In genomic region chr1:179129702-179130473, GRCh38 we compare ENCODE assay signal across 8 cellular contexts. TPM values are rescaled to one million over a fixed set of nuclear protein-coding genes. Genes with fewer than 3 reads are reported as not detected.
DNase-seq lines count a peak whose midpoint lies in the region; ATAC-seq, FAIRE-seq and TF ChIP-seq lines count a peak whose summit lies in the region.

No MANE protein-coding gene starts in this region.

- no peaks in the 10 kb centered on the region for H3K9me3 ChIP-seq in esophagus muscularis mucosa
- no peaks in the 10 kb centered on the region for H3K9me3 ChIP-seq in gastrocnemius medialis

- H3K4me1 ChIP-seq in esophagus muscularis mucosa (peaks cover 9 to 37% (median 32%) of the 10 kb centered on the region in 4 donors), gastrocnemius medialis (peaks cover 0 to 4% of the 10 kb centered on the region in 2 donors)

- TF ChIP-seq POLR2A in esophagus muscularis mucosa (IDR thresholded peaks at IDR 0.05; ENCODE audit: low read depth) (no peak), gastrocnemius medialis (IDR thresholded peaks at IDR 0.05) (no peak)

- TF ChIP-seq EP300 in esophagus muscularis mucosa (IDR thresholded peaks at IDR 0.05), result no peak

- H3K4me3 ChIP-seq in esophagus muscularis mucosa (peak overlapping the region; percentile 33 to 47 (median 40)), gastrocnemius medialis (peak overlapping the region; percentile 31 to 47 (median 41))

- H3K27ac ChIP-seq in esophagus muscularis mucosa (replicated peaks in 1 of 4) (peak overlapping the region; percentile 39 to 64 (median 57)), gastrocnemius medialis (peak overlapping the region; percentile 48 to 60 (median 56))

- ATAC-seq in GM21526 (IDR thresholded peaks at IDR 0.05; ENCODE audit: low FRiP score, unreplicated experiment) (peak; percentile 98), gastrocnemius medialis (peak; percentile 69 to 86)

- H3K9me3 Mint-ChIP-seq in activated CD4-positive, alpha-beta T cell treated with anti-CD3 and anti-CD28 coated beads, Interleukin-2, amount 10 ng/mL, durations not matched to agents 24 days and 14 days, result no peaks in the 10 kb centered on the region

- peak overlapping the region; percentile 97 for H3K27ac Mint-ChIP-seq in activated CD4-positive, alpha-beta T cell treated with anti-CD3 and anti-CD28 coated beads, Interleukin-2, amount 10 ng/mL, durations not matched to agents 24 days and 14 days

- H3K36me3 ChIP-seq in esophagus muscularis mucosa, result peaks cover 0 to 9% (median 3%) of the 10 kb centered on the region in 4 donors
- H3K36me3 ChIP-seq in gastrocnemius medialis, result peaks cover 0 to 4% of the 10 kb centered on the region in 2 donors

- peak; percentile 3 for DNase-seq in GDM1 (lab: John Stamatoyannopoulos, UW)
- no peak for DNase-seq in HTR-8/SVneo (ENCODE audit: insufficient read length, low spot score)
- peak; percentile 78 for DNase-seq in activated CD4-positive, alpha-beta T cell treated with anti-CD3 and anti-CD28 coated beads, Interleukin-2, amount 10 ng/mL, durations not matched to agents 24 days and 14 days
- DNase-seq in esophagus muscularis mucosa (ENCODE audit: extremely low spot score), result no peak
- no peak for DNase-seq in gastrocnemius medialis
- DNase-seq in NCI-H1694 (lab: John Stamatoyannopoulos, UW), result no peak
- DNase-seq in HPDE6-E6E7 (ENCODE audit: extremely low spot score), result no peak

- H3K27me3 Mint-ChIP-seq in activated CD4-positive, alpha-beta T cell treated with anti-CD3 and anti-CD28 coated beads, Interleukin-2, amount 10 ng/mL, durations not matched to agents 24 days and 14 days, result no peaks in the 10 kb centered on the region

- H3K4me1 Mint-ChIP-seq in activated CD4-positive, alpha-beta T cell treated with anti-CD3 and anti-CD28 coated beads, Interleukin-2, amount 10 ng/mL, durations not matched to agents 24 days and 14 days, result peaks cover 26% of the 10 kb centered on the region

- peak overlapping the region; percentile 85 for H3K4me3 Mint-ChIP-seq in activated CD4-positive, alpha-beta T cell treated with anti-CD3 and anti-CD28 coated beads, Interleukin-2, amount 10 ng/mL, durations not matched to agents 24 days and 14 days

- peaks cover 14% of the 10 kb centered on the region for H3K36me3 Mint-ChIP-seq in activated CD4-positive, alpha-beta T cell treated with anti-CD3 and anti-CD28 coated beads, Interleukin-2, amount 10 ng/mL, durations not matched to agents 24 days and 14 days (ENCODE audit: low read depth)

- in situ Hi-C loops in gastrocnemius medialis (cut with MboI; ENCODE audit: low sequenced_read_pairs in 4 of 4), result no loop called here

- TF ChIP-seq CTCF in esophagus muscularis mucosa (IDR thresholded peaks at IDR 0.05) (no peak), gastrocnemius medialis (IDR thresholded peaks at IDR 0.05 in 4 of 5, conservative IDR thresholded peaks at IDR 0.05 in 1 of 5) (no peak)

- intact Hi-C loops in activated CD4-positive, alpha-beta T cell treated with anti-CD3 and anti-CD28 coated beads, Interleukin-2, amount 10 ng/mL, durations not matched to agents 24 days and 14 days (cut with micrococcal nuclease), result loop anchor here (1.0 to 2.0 kb wide), 6 partner anchors 12 to 235 kb away; partner anchors contain the start of genes AXDND1 and TOR3A
- intact Hi-C loops in esophagus muscularis mucosa (cut with DNase I) (no loop called here), gastrocnemius medialis (cut with DNase I; ENCODE audit: low total_unique reads) (no loop called here)

- 77% methylated on average over 10 of the region's 10 CpGs for WGBS in esophagus muscularis mucosa

- FAIRE-seq in HTR-8/SVneo (lab: Jason Lieb, UNC), result peak; percentile 55

- H3K27me3 ChIP-seq in esophagus muscularis mucosa, result no peaks in the 10 kb centered on the region
- H3K27me3 ChIP-seq in gastrocnemius medialis, result no peaks in the 10 kb centered on the region

RNA-seq across cellular contexts. Expression of gene TOR3A, which starts 48.0 kb away (rescaled TPM):
- total RNA-seq in activated CD4-positive, alpha-beta T cell treated with anti-CD3 and anti-CD28 coated beads, Interleukin-2, amount 10 ng/mL, durations not matched to agents 24 days and 14 days, result 41.6 and 44.3 TPM in 2 replicates
- total RNA-seq in esophagus muscularis mucosa (10 to 100 TPM; 38.6 to 55.8 (median 39.1) TPM), gastrocnemius medialis (10 to 100 TPM; 19.2 to 78.6 (median 29.0) TPM)

Comparison
In these comparisons a context has a peak if more than half of its experiments do, and no peak if none do; other contexts are left out.
1. DNase-seq: peak in GDM1 (single experiment) and activated CD4-positive, alpha-beta T cell treated with anti-CD3 and anti-CD28 coated beads, Interleukin-2, amount 10 ng/mL, durations not matched to agents 24 days and 14 days (single experiment); none in HTR-8/SVneo (single experiment), esophagus muscularis mucosa (single experiment), gastrocnemius medialis (0 of 2), NCI-H1694 (single experiment) and HPDE6-E6E7 (single experiment).